ENCODE assay signal across 1 cellular context in the genomic region with DNA sequence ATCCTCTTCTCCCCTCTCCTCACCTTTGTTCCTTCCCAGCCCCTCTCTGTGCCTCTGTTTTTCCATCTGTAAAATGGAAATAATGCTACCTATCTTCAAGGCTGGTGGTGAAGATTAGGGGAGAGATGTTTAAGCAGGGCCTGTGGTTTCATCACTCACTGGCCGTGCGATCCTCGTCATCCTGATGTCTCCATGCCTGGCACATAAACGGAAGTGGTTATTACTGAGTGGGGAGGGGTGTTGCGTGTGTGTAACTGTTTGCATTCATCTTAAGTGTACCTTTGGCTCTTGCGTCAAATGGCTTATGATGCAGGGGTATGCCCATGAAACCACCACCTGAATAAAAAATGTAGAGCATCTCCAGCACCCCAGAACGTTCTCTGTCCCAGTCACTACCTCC.
A peak's percentile ranks its signal among the peaks of the same experiment; 100 is the strongest.
TF ChIP-seq lines count a peak whose summit lies in the region.

No MANE protein-coding gene starts in this region.

TF ChIP-seq in K562, 482 proteins besides CTCF, POLR2A, EP300 and RAD21:
- TF ChIP-seq, protein P1, sequence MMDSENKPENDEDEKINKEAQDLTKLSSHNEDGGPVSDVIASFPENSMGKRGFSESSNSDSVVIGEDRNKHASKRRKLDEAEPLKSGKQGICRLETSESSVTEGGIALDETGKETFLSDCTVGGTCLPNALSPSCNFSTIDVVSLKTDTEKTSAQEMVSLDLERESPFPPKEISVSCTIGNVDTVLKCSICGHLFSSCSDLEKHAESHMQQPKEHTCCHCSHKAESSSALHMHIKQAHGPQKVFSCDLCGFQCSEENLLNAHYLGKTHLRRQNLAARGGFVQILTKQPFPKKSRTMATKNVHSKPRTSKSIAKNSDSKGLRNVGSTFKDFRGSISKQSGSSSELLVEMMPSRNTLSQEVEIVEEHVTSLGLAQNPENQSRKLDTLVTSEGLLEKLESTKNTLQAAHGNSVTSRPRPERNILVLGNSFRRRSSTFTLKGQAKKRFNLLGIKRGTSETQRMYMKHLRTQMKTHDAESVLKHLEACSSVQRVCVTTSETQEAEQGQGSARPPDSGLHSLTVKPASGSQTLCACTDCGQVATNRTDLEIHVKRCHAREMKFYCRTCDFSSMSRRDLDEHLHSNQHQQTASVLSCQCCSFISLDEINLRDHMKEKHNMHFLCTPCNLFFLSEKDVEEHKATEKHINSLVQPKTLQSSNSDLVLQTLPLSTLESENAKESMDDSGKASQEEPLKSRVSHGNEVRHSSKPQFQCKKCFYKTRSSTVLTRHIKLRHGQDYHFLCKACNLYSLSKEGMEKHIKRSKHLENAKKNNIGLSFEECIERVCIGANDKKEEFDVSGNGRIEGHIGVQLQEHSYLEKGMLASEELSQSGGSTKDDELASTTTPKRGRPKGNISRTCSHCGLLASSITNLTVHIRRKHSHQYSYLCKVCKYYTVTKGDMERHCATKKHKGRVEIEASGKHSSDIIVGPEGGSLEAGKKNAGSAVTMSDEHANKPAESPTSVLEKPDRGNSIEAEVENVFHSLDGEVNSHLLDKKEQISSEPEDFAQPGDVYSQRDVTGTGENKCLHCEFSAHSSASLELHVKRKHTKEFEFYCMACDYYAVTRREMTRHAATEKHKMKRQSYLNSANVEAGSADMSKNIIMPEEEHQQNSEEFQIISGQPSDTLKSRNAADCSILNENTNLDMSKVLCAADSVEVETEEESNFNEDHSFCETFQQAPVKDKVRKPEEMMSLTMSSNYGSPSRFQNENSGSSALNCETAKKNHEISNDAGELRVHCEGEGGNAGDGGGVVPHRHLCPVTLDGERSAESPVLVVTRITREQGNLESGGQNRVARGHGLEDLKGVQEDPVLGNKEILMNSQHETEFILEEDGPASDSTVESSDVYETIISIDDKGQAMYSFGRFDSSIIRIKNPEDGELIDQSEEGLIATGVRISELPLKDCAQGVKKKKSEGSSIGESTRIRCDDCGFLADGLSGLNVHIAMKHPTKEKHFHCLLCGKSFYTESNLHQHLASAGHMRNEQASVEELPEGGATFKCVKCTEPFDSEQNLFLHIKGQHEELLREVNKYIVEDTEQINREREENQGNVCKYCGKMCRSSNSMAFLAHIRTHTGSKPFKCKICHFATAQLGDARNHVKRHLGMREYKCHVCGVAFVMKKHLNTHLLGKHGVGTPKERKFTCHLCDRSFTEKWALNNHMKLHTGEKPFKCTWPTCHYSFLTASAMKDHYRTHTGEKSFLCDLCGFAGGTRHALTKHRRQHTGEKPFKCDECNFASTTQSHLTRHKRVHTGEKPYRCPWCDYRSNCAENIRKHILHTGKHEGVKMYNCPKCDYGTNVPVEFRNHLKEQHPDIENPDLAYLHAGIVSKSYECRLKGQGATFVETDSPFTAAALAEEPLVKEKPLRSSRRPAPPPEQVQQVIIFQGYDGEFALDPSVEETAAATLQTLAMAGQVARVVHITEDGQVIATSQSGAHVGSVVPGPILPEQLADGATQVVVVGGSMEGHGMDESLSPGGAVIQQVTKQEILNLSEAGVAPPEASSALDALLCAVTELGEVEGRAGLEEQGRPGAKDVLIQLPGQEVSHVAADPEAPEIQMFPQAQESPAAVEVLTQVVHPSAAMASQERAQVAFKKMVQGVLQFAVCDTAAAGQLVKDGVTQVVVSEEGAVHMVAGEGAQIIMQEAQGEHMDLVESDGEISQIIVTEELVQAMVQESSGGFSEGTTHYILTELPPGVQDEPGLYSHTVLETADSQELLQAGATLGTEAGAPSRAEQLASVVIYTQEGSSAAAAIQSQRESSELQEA (IDR thresholded peaks at IDR 0.05; ENCODE audit: low read depth) = no peak
- TF ChIP-seq ZNF23 (CRISPR knock-in tag; IDR thresholded peaks at IDR 0.05) = no peak
- TF ChIP-seq, protein P2, sequence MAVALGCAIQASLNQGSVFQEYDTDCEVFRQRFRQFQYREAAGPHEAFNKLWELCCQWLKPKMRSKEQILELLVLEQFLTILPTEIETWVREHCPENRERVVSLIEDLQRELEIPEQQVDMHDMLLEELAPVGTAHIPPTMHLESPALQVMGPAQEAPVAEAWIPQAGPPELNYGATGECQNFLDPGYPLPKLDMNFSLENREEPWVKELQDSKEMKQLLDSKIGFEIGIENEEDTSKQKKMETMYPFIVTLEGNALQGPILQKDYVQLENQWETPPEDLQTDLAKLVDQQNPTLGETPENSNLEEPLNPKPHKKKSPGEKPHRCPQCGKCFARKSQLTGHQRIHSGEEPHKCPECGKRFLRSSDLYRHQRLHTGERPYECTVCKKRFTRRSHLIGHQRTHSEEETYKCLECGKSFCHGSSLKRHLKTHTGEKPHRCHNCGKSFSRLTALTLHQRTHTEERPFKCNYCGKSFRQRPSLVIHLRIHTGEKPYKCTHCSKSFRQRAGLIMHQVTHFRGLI (CRISPR knock-in tag; IDR thresholded peaks at IDR 0.05) = no peak
- TF ChIP-seq PPARD (CRISPR knock-in tag; IDR thresholded peaks at IDR 0.05) = no peak
- TF ChIP-seq, protein P3, sequence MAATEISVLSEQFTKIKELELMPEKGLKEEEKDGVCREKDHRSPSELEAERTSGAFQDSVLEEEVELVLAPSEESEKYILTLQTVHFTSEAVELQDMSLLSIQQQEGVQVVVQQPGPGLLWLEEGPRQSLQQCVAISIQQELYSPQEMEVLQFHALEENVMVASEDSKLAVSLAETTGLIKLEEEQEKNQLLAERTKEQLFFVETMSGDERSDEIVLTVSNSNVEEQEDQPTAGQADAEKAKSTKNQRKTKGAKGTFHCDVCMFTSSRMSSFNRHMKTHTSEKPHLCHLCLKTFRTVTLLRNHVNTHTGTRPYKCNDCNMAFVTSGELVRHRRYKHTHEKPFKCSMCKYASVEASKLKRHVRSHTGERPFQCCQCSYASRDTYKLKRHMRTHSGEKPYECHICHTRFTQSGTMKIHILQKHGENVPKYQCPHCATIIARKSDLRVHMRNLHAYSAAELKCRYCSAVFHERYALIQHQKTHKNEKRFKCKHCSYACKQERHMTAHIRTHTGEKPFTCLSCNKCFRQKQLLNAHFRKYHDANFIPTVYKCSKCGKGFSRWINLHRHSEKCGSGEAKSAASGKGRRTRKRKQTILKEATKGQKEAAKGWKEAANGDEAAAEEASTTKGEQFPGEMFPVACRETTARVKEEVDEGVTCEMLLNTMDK (IDR thresholded peaks at IDR 0.05; ENCODE audit: borderline replicate concordance, insufficient read depth, low read depth, low read length, poor library complexity, severe bottlenecking) = no peak
- 0 out of 2 replicates have a peak, but pooled peaks have one; percentile 40 for TF ChIP-seq SMARCA5 (IDR thresholded peaks at IDR 0.05)
- TF ChIP-seq SNIP1 (IDR thresholded peaks at IDR 0.05; ENCODE audit: low read depth) = no peak
- TF ChIP-seq, protein P4, sequence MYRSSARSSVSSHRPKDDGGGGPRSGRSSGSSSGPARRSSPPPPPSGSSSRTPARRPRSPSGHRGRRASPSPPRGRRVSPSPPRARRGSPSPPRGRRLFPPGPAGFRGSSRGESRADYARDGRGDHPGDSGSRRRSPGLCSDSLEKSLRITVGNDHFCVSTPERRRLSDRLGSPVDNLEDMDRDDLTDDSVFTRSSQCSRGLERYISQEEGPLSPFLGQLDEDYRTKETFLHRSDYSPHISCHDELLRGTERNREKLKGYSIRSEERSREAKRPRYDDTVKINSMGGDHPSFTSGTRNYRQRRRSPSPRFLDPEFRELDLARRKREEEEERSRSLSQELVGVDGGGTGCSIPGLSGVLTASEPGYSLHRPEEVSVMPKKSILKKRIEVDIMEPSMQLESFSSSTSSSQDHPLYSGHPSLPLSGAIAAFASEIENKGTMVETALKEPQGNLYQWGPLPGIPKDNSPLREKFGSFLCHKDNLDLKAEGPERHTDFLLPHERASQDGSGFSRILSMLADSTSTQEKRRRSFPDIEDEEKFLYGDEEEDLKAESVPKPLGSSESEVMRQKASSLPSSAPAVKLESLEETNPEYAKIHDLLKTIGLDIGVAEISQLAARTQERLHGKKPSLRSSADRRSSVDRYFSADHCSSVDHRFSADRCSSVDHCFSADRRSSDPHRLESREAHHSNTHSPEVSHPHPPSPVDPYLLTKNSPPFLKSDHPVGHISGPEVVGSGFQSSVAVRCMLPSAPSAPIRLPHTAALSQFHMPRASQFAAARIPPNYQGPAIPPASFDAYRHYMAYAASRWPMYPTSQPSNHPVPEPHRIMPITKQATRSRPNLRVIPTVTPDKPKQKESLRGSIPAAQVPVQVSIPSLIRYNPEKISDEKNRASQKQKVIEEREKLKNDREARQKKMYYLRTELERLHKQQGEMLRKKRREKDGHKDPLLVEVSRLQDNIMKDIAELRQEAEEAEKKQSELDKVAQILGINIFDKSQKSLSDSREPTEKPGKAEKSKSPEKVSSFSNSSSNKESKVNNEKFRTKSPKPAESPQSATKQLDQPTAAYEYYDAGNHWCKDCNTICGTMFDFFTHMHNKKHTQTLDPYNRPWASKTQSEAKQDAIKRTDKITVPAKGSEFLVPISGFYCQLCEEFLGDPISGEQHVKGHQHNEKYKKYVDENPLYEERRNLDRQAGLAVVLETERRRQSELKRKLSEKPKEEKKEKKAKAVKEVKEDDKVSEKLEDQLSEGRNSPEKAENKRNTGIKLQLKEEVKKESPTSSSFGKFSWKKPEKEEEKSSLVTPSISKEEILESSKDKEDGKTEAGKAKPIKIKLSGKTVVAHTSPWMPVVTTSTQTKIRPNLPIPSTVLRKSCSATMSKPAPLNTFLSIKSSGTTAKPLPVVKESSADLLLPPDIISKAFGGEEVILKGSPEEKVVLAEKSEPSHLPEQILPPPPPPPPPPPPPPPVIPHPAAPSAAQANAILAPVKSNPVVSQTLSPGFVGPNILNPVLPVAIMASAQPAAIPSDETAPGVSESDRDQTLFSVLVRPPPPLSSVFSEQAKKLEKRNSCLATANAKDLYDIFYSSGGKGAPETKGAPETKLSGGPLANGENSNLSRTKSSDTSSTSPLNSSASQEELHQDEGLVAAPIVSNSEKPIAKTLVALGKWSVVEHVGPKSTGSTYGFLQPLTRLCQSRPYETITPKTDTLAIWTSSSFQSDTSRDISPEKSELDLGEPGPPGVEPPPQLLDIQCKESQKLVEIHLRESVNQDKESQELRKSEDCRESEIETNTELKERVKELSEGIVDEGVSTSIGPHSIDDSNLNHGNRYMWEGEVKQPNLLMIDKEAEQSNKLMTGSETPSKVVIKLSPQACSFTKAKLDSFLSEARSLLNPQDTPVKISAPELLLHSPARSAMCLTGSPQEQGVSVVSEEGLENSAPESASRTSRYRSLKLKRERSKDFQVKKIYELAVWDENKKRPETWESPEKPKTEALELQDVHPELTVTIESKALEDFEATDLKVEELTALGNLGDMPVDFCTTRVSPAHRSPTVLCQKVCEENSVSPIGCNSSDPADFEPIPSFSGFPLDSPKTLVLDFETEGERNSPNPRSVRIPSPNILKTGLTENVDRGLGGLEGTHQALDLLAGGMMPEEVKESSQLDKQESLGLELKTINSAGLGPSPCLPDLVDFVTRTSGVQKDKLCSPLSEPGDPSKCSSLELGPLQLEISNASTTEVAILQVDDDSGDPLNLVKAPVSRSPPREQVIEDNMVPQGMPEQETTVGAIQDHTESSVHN (IDR thresholded peaks at IDR 0.05; ENCODE audit: borderline replicate concordance in 1 of 2, low read depth in 1 of 2) = no peak
- TF ChIP-seq SMAD2 (IDR thresholded peaks at IDR 0.05; ENCODE audit: low read depth, low read length) = no peak
- TF ChIP-seq KAT2B (IDR thresholded peaks at IDR 0.05; ENCODE audit: low read depth, low read length) = no peak
- TF ChIP-seq ZNF764 (CRISPR knock-in tag; IDR thresholded peaks at IDR 0.05; ENCODE audit: low read depth) = no peak
- TF ChIP-seq CHD2 (IDR thresholded peaks at IDR 0.05; ENCODE audit: low read depth, low read length) = no peak
- TF ChIP-seq SNRNP70 (optimal IDR thresholded peaks at IDR 0.05; ENCODE audit: low read depth, low read length) = no peak
- no peak for TF ChIP-seq NCOA4 (IDR thresholded peaks at IDR 0.05; ENCODE audit: partially characterized antibody)
- 0 out of 2 replicates have a peak, but pooled peaks have one; percentile 51 for TF ChIP-seq BCOR (IDR thresholded peaks at IDR 0.05)
- TF ChIP-seq ZNF311 (CRISPR knock-in tag; IDR thresholded peaks at IDR 0.05) = no peak
- TF ChIP-seq SRSF7 (optimal IDR thresholded peaks at IDR 0.05; ENCODE audit: low read depth, low read length) = no peak
- peak; percentile 26 for TF ChIP-seq RBM25 (IDR thresholded peaks at IDR 0.05; ENCODE audit: low read depth, low read length, severe bottlenecking)
- TF ChIP-seq ZNF584 (CRISPR knock-in tag; IDR thresholded peaks at IDR 0.05; ENCODE audit: low read depth) = no peak
- TF ChIP-seq EP400 (IDR thresholded peaks at IDR 0.05) = no peak
- TF ChIP-seq SMAD1 (IDR thresholded peaks at IDR 0.05; ENCODE audit: low read depth, low read length, partially characterized antibody) = no peak
- no peak for TF ChIP-seq RBM22 (IDR thresholded peaks at IDR 0.05; ENCODE audit: low read depth, low read length, poor library complexity, severe bottlenecking)
- 0 out of 2 replicates have a peak, but pooled peaks have one; percentile 38 for TF ChIP-seq CEBPG (CRISPR knock-in tag; IDR thresholded peaks at IDR 0.05)
- TF ChIP-seq CEBPG (tag; conservative IDR thresholded peaks at IDR 0.05 in 1 of 2, IDR thresholded peaks at IDR 0.05 in 1 of 2) = 0 out of 4 replicates have a peak, but pooled peaks of 1 of the 2 experiments have one; percentile 18
- no peak for TF ChIP-seq KLF10 (CRISPR knock-in tag; IDR thresholded peaks at IDR 0.05)
- TF ChIP-seq RBM39 (optimal IDR thresholded peaks at IDR 0.05; ENCODE audit: low read depth, low read length) = no peak
- no peak for TF ChIP-seq HDAC2 (IDR thresholded peaks at IDR 0.05)
- no peak for TF ChIP-seq NCOA2 (IDR thresholded peaks at IDR 0.05; ENCODE audit: partially characterized antibody in 2 of 2)
- TF ChIP-seq CXXC5 (CRISPR knock-in tag; IDR thresholded peaks at IDR 0.05) = no peak
- TF ChIP-seq TRIM24 (IDR thresholded peaks at IDR 0.05) = no peak
